9 cellular contexts compared by ENCODE assay signal in genomic region chr5:172800088-172800551, GRCh38. TPM values are rescaled to one million over a fixed set of nuclear protein-coding genes. Genes with fewer than 3 reads are reported as not detected.
DNase-seq lines count a peak whose midpoint lies in the region; ATAC-seq and TF ChIP-seq lines count a peak whose summit lies in the region.
"Had no signal": no experiment of that assay in that cellular context is flagged by ENCODE, and none has a peak within 500 bp of the region (broad histone marks: within the 10 kb centered on the region; RNA-seq: fewer than 3 reads in every experiment).

No MANE protein-coding gene starts in this region.

- no peak overlapping the region for H3K27ac Mint-ChIP-seq in endothelial cell (ENCODE audit: unreplicated experiment)

- peaks cover 31% of the 10 kb centered on the region for H3K4me1 ChIP-seq in thymus (ENCODE audit: control insufficient read depth, insufficient read depth, low read length)
- no peaks in the 10 kb centered on the region for H3K4me1 ChIP-seq in Karpas-422 (ENCODE audit: low read length)

- H3K4me3 ChIP-seq in thymus (ENCODE audit: low read length) (no peak overlapping the region), Karpas-422 (ENCODE audit: low read length) (no peak overlapping the region)

- no peaks in the 10 kb centered on the region for H4K20me1 ChIP-seq in Karpas-422 (ENCODE audit: insufficient read depth, low read depth, low read length)

- intact Hi-C loops in left colon (cut with DNase I, micrococcal nuclease) = no loop called here

- TF ChIP-seq CTCF in endothelial cell (IDR thresholded peaks at IDR 0.05; ENCODE audit: unreplicated experiment) = no peak

- DNase-seq in LHCN-M2 (ENCODE audit: low read depth) (peak; percentile 73), brain pericyte (ENCODE audit: low read depth, low spot score) (peak; percentile 78), left colon (peak in 1 of 2 donors; percentile 58), Karpas-422 (no peak), 8988T (no peak), endothelial cell (ENCODE audit: low spot score) (no peak)
- DNase-seq: KG1 had no signal

- H3K9ac ChIP-seq in Karpas-422 (ENCODE audit: low read length) = no peak overlapping the region

- peak; percentile 22 for ATAC-seq in left colon
- no peak for ATAC-seq in HG02642 (IDR thresholded peaks at IDR 0.05; ENCODE audit: poor library complexity, unreplicated experiment)

- H3K27me3 ChIP-seq in thymus (ENCODE audit: control insufficient read depth, insufficient read depth) (no peaks in the 10 kb centered on the region), Karpas-422 (ENCODE audit: low read length) (no peaks in the 10 kb centered on the region)

- H3K4me3 Mint-ChIP-seq in endothelial cell (ENCODE audit: unreplicated experiment) = no peak overlapping the region

- H3K4me2 ChIP-seq in Karpas-422 (ENCODE audit: low read depth, low read length, poor library complexity, severe bottlenecking) = no peak overlapping the region

- H3K27ac ChIP-seq in thymus (ENCODE audit: low read depth) (peak overlapping the region; percentile 15), Karpas-422 (ENCODE audit: low read length) (no peak overlapping the region)

- H3K36me3 ChIP-seq in thymus (ENCODE audit: control insufficient read depth, insufficient read depth) (no peaks in the 10 kb centered on the region), Karpas-422 (ENCODE audit: insufficient read depth, low read length) (no peaks in the 10 kb centered on the region)

- H2AFZ ChIP-seq in Karpas-422 (ENCODE audit: low read length) = no peak overlapping the region

- H3K27me3 Mint-ChIP-seq in endothelial cell (ENCODE audit: unreplicated experiment) = peaks cover 8% of the 10 kb centered on the region

- H3K9me3 ChIP-seq in thymus (ENCODE audit: control insufficient read depth) (no peaks in the 10 kb centered on the region), Karpas-422 (ENCODE audit: low read length) (no peaks in the 10 kb centered on the region)

- no peaks in the 10 kb centered on the region for H3K9me3 Mint-ChIP-seq in endothelial cell (ENCODE audit: unreplicated experiment)

- H3K36me3 Mint-ChIP-seq in endothelial cell (ENCODE audit: low read depth, unreplicated experiment) = no peaks in the 10 kb centered on the region

- no peaks in the 10 kb centered on the region for H3K9me2 ChIP-seq in Karpas-422 (replicated peaks; ENCODE audit: insufficient read depth, low read length)

- WGBS in thymus = 92% methylated on average over 16 of the region's 16 CpGs

- H3K4me1 Mint-ChIP-seq in endothelial cell (ENCODE audit: unreplicated experiment) = peaks cover 8% of the 10 kb centered on the region

- H3K79me2 ChIP-seq in Karpas-422 (ENCODE audit: low read length) = no peaks in the 10 kb centered on the region

RNA-seq across cellular contexts. Expression of gene DUSP1, which starts 29.1 kb away (rescaled TPM):
- 87.6 and 101 TPM in 2 replicates for total RNA-seq in LHCN-M2 (2014; rRNA removed)
- polyA plus RNA-seq in LHCN-M2 (2012) = 74.1 TPM
- 100 to 1,000 TPM; 148 to 242 TPM for total RNA-seq in left colon
- polyA plus RNA-seq in thymus = 272 TPM
- 9.0 and 10.5 TPM in 2 replicates for total RNA-seq in Karpas-422 (2014; rRNA removed; shearing (Covaris generic); ENCODE audit: low replicate concordance)
- total RNA-seq in endothelial cell (ENCODE audit: unreplicated experiment) = 25.3 TPM

RNA-seq across cellular contexts. Expression of gene ERGIC1, which starts 33.9 kb away (rescaled TPM):
- 152 and 158 TPM in 2 replicates for total RNA-seq in LHCN-M2 (2014; rRNA removed)
- polyA plus RNA-seq in LHCN-M2 (2012) = 184 TPM
- 100 to 1,000 TPM; 201 to 223 TPM for total RNA-seq in left colon
- polyA plus RNA-seq in thymus = 69.2 TPM
- 54.4 and 67.2 TPM in 2 replicates for total RNA-seq in Karpas-422 (2014; rRNA removed; shearing (Covaris generic); ENCODE audit: low replicate concordance)
- total RNA-seq in endothelial cell (ENCODE audit: unreplicated experiment) = 67.1 TPM

Comparison
In these comparisons a context has a peak if more than half of its experiments do, and no peak if none do; other contexts are left out.
1. DNase-seq: peak in LHCN-M2 (single experiment) and brain pericyte (single experiment); none in Karpas-422 (single experiment), 8988T (single experiment) and endothelial cell (single experiment).